Comparison of ENCODE assay signal across 19 cellular contexts in genomic region chr15:69000725-69001503, GRCh38. TPM values are rescaled to one million over a fixed set of nuclear protein-coding genes. Genes with fewer than 3 reads are reported as not detected.
"Had no signal": no experiment of that assay in that cellular context is flagged by ENCODE, and none has a peak within 500 bp of the region (broad histone marks: within the 10 kb centered on the region; RNA-seq: fewer than 3 reads in every experiment).

No MANE protein-coding gene starts in this region.

- H3K4me1 Mint-ChIP-seq: activated T-helper 17 cell treated with anti-CD3 and anti-CD28 coated beads, Interleukin-2, amount 50 U/mL, for 72 hours; stimulated activated naive CD8-positive, alpha-beta T cell treated with anti-CD3 and anti-CD28 coated beads, Interleukin-15, amount 100 ng/mL, for 72 hours had no signal

- H3K27ac Mint-ChIP-seq: activated naive CD4-positive, alpha-beta T cell treated with anti-CD3 and anti-CD28 coated beads for 36 hours; activated T-helper 17 cell treated with anti-CD3 and anti-CD28 coated beads, Interleukin-2, amount 50 U/mL, for 72 hours; natural killer cell treated with Interleukin-12 subunit alpha and Interleukin-12 subunit beta and Interleukin-15 and Interleukin-18, amount 100 ng/mL, for 72 hours; stimulated activated naive CD8-positive, alpha-beta T cell treated with anti-CD3 and anti-CD28 coated beads, Interleukin-15, amount 100 ng/mL, for 72 hours had no signal

- H3K27me3 ChIP-seq: testis had no signal

- H3K4me3 ChIP-seq: mucosa of descending colon, testis had no signal

- ATAC-seq: activated T-helper 17 cell treated with anti-CD3 and anti-CD28 coated beads, Interleukin-2, amount 50 U/mL, for 72 hours; mucosa of descending colon; stimulated activated naive CD8-positive, alpha-beta T cell treated with anti-CD3 and anti-CD28 coated beads, Interleukin-15, amount 100 ng/mL, for 72 hours had no signal

- H3K9me3 Mint-ChIP-seq: natural killer cell treated with Interleukin-12 subunit alpha and Interleukin-12 subunit beta and Interleukin-15 and Interleukin-18, amount 100 ng/mL, for 72 hours had no signal

- H3K9me3 ChIP-seq: mucosa of descending colon, testis had no signal

- H3K27ac ChIP-seq: epithelial cell of prostate, testis had no signal

- H3K4me3 Mint-ChIP-seq: activated naive CD4-positive, alpha-beta T cell treated with anti-CD3 and anti-CD28 coated beads for 36 hours; activated T-helper 17 cell treated with anti-CD3 and anti-CD28 coated beads, Interleukin-2, amount 50 U/mL, for 72 hours; natural killer cell treated with Interleukin-12 subunit alpha and Interleukin-12 subunit beta and Interleukin-15 and Interleukin-18, amount 100 ng/mL, for 72 hours; stimulated activated naive CD8-positive, alpha-beta T cell treated with anti-CD3 and anti-CD28 coated beads, Interleukin-15, amount 100 ng/mL, for 72 hours had no signal

- DNase-seq: activated CD4-positive, alpha-beta T cell treated with anti-CD3 and anti-CD28 coated beads, Interleukin-2, amount 50 U/mL, for 1 hour; activated CD4-positive, CD25-positive, alpha-beta regulatory T cell; activated naive CD4-positive, alpha-beta T cell treated with anti-CD3 and anti-CD28 coated beads for 36 hours; activated T-cell treated with anti-CD3 and anti-CD28 coated beads for 4 hours; central memory CD4-positive, alpha-beta T cell; effector memory CD4-positive, alpha-beta T cell; hypothalamus; left cardiac atrium; mucosa of descending colon; stimulated activated CD4-positive, alpha-beta T cell treated with anti-CD3 and anti-CD28 coated beads, Interleukin-15, amount 100 ng/mL, for 24 hours; stimulated activated CD4-positive, alpha-beta T cell treated with anti-CD3 and anti-CD28 coated beads, Interleukin-4, amount 100 ng/mL, for 24 hours; stimulated activated naive CD8-positive, alpha-beta T cell treated with anti-CD3 and anti-CD28 coated beads, Interleukin-15, amount 100 ng/mL, for 72 hours; testis had no signal

RNA-seq across cellular contexts. Expression of gene NOX5, which starts 13.6 kb away (rescaled TPM):
- total RNA-seq: activated CD8-positive, alpha-beta memory T cell treated with anti-CD3 and anti-CD28 coated beads for 36 hours; activated naive CD4-positive, alpha-beta T cell treated with anti-CD3 and anti-CD28 coated beads for 36 hours; activated T-helper 17 cell treated with anti-CD3 and anti-CD28 coated beads, Interleukin-2, amount 50 U/mL, for 72 hours; lung microvascular endothelial cell; natural killer cell treated with Interleukin-12 subunit alpha and Interleukin-12 subunit beta and Interleukin-15 and Interleukin-18, amount 100 ng/mL, for 72 hours; pulmonary artery endothelial cell had no signal
